In genomic region chr6:70033781-70034180, GRCh38 we compare ENCODE assay signal across 9 cellular contexts.
"Had no signal": no experiment of that assay in that cellular context is flagged by ENCODE, and none has a peak within 500 bp of the region (broad histone marks: within the 10 kb centered on the region; RNA-seq: fewer than 3 reads in every experiment).

No MANE protein-coding gene starts in this region.

- DNase-seq: GM23248, GOT3, H7, HFFc6, KBM-7 had no signal

- H3K4me1 Mint-ChIP-seq: IgD-negative memory B cell had no signal

- H3K27ac Mint-ChIP-seq: HFFc6 had no signal

- H3K9me3 ChIP-seq: HAP-1 had no signal

- H2AFZ ChIP-seq: GM23248 had no signal

- FAIRE-seq: HepG2 had no signal

- H3K9me3 Mint-ChIP-seq: IgD-negative memory B cell had no signal

- H3K27ac ChIP-seq: GM23248 had no signal

- ATAC-seq: HCT116, HepG2 had no signal

- H3K27me3 Mint-ChIP-seq: IgD-negative memory B cell had no signal

- H3K9ac ChIP-seq: GM23248 had no signal

- H3K4me3 Mint-ChIP-seq: HFFc6, IgD-negative memory B cell had no signal

- H3K4me3 ChIP-seq: GM23248, HAP-1 had no signal

- H3K36me3 ChIP-seq: HAP-1 had no signal
